ENCODE assay signal across 8 cellular contexts in genomic region chr17:82021728-82022309, GRCh38. TPM values are rescaled to one million over a fixed set of nuclear protein-coding genes. Genes with fewer than 3 reads are reported as not detected.
DNase-seq lines count a peak whose midpoint lies in the region; ATAC-seq, FAIRE-seq and TF ChIP-seq lines count a peak whose summit lies in the region.

No MANE protein-coding gene starts in this region.

- peak overlapping the region; percentile 72 for H3K27ac Mint-ChIP-seq in activated naive CD8-positive, alpha-beta T cell treated with anti-CD3 and anti-CD28 coated beads, Interleukin-2, amount 10 ng/mL, durations not matched to agents 7 days and 5 days

- intact Hi-C loops in HCT116 (cut with micrococcal nuclease) (loop anchor here (1.0 to 5.0 kb wide), 5 partner anchors 19 to 730 kb away; partner anchors contain the start of genes PCYT2 and TBCD), lower lobe of right lung (cut with DNase I) (no loop called here)

- peak overlapping the region; percentile 86 for H3K4me3 Mint-ChIP-seq in activated naive CD8-positive, alpha-beta T cell treated with anti-CD3 and anti-CD28 coated beads, Interleukin-2, amount 10 ng/mL, durations not matched to agents 7 days and 5 days

- H3K4me2 ChIP-seq in HCT116 (ENCODE audit: low read length), result peak overlapping the region; percentile 80

- H3K4me1 Mint-ChIP-seq in activated naive CD8-positive, alpha-beta T cell treated with anti-CD3 and anti-CD28 coated beads, Interleukin-2, amount 10 ng/mL, durations not matched to agents 7 days and 5 days, result peaks cover 15% of the 10 kb centered on the region

- H3K9ac ChIP-seq in HCT116 (ENCODE audit: low read length), result peak overlapping the region; percentile 98

- RAD21 ChIA-PET in HCT116 (lab: Charles Lee; ENCODE audit: low non-redundant PET in 1 of 2, low total read pairs in 2 of 2, uncharacterized antibody in 2 of 2, unreplicated experiment in 2 of 2), result interaction anchor here (0.9 to 5.3 kb wide), 5 partner anchors 18 to 62 kb away, joined by 3 to 50 read pairs (median 3); partner anchors contain the start of gene NOTUM (in 2 of the 2)

- H4K20me1 ChIP-seq in HCT116 (ENCODE audit: insufficient read depth), result peaks cover 4% of the 10 kb centered on the region; the same call in 1 of the 2 replicates

- no peak overlapping the region for H2AFZ ChIP-seq in HCT116 (ENCODE audit: low read depth, low read length, poor library complexity, severe bottlenecking)

- no peaks in the 10 kb centered on the region for H3K36me3 Mint-ChIP-seq in activated naive CD8-positive, alpha-beta T cell treated with anti-CD3 and anti-CD28 coated beads, Interleukin-2, amount 10 ng/mL, durations not matched to agents 7 days and 5 days

- H3K36me3 ChIP-seq in HCT116 (ENCODE audit: control insufficient read depth in 1 of 2, insufficient read depth in 2 of 2, low read length in 2 of 2), result peaks cover 0 to 10% of the 10 kb centered on the region in 2 experiments; a peak in 1 of 4 replicates
- no peaks in the 10 kb centered on the region for H3K36me3 ChIP-seq in lower lobe of right lung

- H3K9me3 ChIP-seq in HCT116 (ENCODE audit: control insufficient read depth in 1 of 2, insufficient read depth in 1 of 2, low read depth in 1 of 2, low read length in 2 of 2), result no peaks in the 10 kb centered on the region
- no peaks in the 10 kb centered on the region for H3K9me3 ChIP-seq in lower lobe of right lung

- H3K27me3 ChIP-seq in HCT116 (ENCODE audit: insufficient read depth, low read length) (no peaks in the 10 kb centered on the region), lower lobe of right lung (ENCODE audit: low read depth) (no peaks in the 10 kb centered on the region)

- CTCF ChIA-PET in HCT116 (lab: Charles Lee), result interaction anchor here (0.8 to 5.3 kb wide), 16 partner anchors 9 to 346 kb away, joined by 3 to 151 read pairs (median 8); partner anchors contain the start of genes ARHGDIA, DCXR, MAFG and NOTUM

- FAIRE-seq in urothelium cell line (lab: Jason Lieb, UNC), result peak; percentile 59

- peak overlapping the region; percentile 93 for H3K27ac ChIP-seq in 22Rv1
- H3K27ac ChIP-seq in HCT116 (ENCODE audit: low read depth, low read length), result peak overlapping the region; percentile 96
- H3K27ac ChIP-seq in lower lobe of right lung, result peak overlapping the region; percentile 83

- TF ChIP-seq CTCF in 22Rv1 (IDR thresholded peaks at IDR 0.05) (no peak), HCT116 (IDR thresholded peaks at IDR 0.05 in 2 of 3, conservative IDR thresholded peaks at IDR 0.05 in 1 of 3; ENCODE audit: borderline replicate concordance in 1 of 3, insufficient read depth in 1 of 3, low read depth in 2 of 3, low read length in 2 of 3) (no peak), lower lobe of right lung (IDR thresholded peaks at IDR 0.05) (no peak)

- no peak for DNase-seq in HCT116 (ENCODE audit: low read depth, low spot score)
- DNase-seq in activated naive CD8-positive, alpha-beta T cell treated with anti-CD3 and anti-CD28 coated beads, Interleukin-2, amount 10 ng/mL, durations not matched to agents 7 days and 5 days, result no peak
- no peak for DNase-seq in lower lobe of right lung
- DNase-seq in urothelium cell line (ENCODE audit: low spot score), result no peak
- DNase-seq in dermis blood vessel endothelial cell, result no peak
- DNase-seq in NCI-H2171 treated with DMSO at 0.1 percent for 48 hours (lab: John Stamatoyannopoulos, UW), result no peak

- H3K27me3 Mint-ChIP-seq in activated naive CD8-positive, alpha-beta T cell treated with anti-CD3 and anti-CD28 coated beads, Interleukin-2, amount 10 ng/mL, durations not matched to agents 7 days and 5 days, result no peaks in the 10 kb centered on the region

- no TSS peak for BruUV-seq in HCT116 (replicated peaks; lab: Mats Ljungman, UMichigan)

- no peak for TF ChIP-seq POLR2A in HCT116 (IDR thresholded peaks at IDR 0.05; ENCODE audit: borderline replicate concordance, extremely low read depth, insufficient read depth, insufficient read length)

- TF ChIP-seq RAD21 in HCT116 (IDR thresholded peaks at IDR 0.05; ENCODE audit: low read depth), result no peak

- H3K4me3 ChIP-seq in HCT116 (replicated peaks in 1 of 2; ENCODE audit: low read depth in 1 of 2, low read length in 2 of 2) (peak overlapping the region; percentile 84 to 100), lower lobe of right lung (peak overlapping the region; percentile 97)

- no peak for ATAC-seq in HCT116
- ATAC-seq in activated naive CD8-positive, alpha-beta T cell treated with anti-CD3 and anti-CD28 coated beads, Interleukin-2, amount 10 ng/mL, durations not matched to agents 7 days and 5 days (ENCODE audit: low read depth), result no peak
- no peak for ATAC-seq in lower lobe of right lung
- ATAC-seq in GM18909 (IDR thresholded peaks at IDR 0.05; ENCODE audit: poor library complexity, unreplicated experiment), result no peak

- no peaks in the 10 kb centered on the region for H3K9me3 Mint-ChIP-seq in activated naive CD8-positive, alpha-beta T cell treated with anti-CD3 and anti-CD28 coated beads, Interleukin-2, amount 10 ng/mL, durations not matched to agents 7 days and 5 days

- peaks cover 46% of the 10 kb centered on the region for H3K79me2 ChIP-seq in HCT116 (ENCODE audit: insufficient read depth, low read length)

- no peaks in the 10 kb centered on the region for H3K9me2 ChIP-seq in HCT116 (ENCODE audit: insufficient read depth)

- POLR2A ChIA-PET in HCT116 (lab: Charles Lee), result interaction anchor here (1.0 to 1.9 kb wide), 3 partner anchors 49 to 91 kb away, joined by 3 to 6 read pairs (median 4); no protein-coding TSS in a partner anchor
- POLR2A ChIA-PET in activated naive CD8-positive, alpha-beta T cell treated with anti-CD3 and anti-CD28 coated beads, Interleukin-2, amount 10 ng/mL, durations not matched to agents 7 days and 5 days (lab: Charles Lee), result interaction anchor here (0.6 to 5.7 kb wide), 17 partner anchors 9 to 1749 kb away, joined by 3 to 39 read pairs (median 3); partner anchors contain the start of genes DCXR, DUS1L and NOTUM

- peaks cover 29 to 47% of the 10 kb centered on the region in 2 experiments for H3K4me1 ChIP-seq in HCT116 (ENCODE audit: control insufficient read depth in 1 of 2, insufficient read depth in 2 of 2, low read length in 2 of 2)
- H3K4me1 ChIP-seq in lower lobe of right lung, result peaks cover 55% of the 10 kb centered on the region

TF ChIP-seq in HCT116, 20 proteins besides CTCF, POLR2A, EP300 and RAD21 (continues in another document):
- TF ChIP-seq EZH2phosphoT487 (IDR thresholded peaks at IDR 0.05; ENCODE audit: borderline replicate concordance) (no peak), ZNF274 (IDR thresholded peaks at IDR 0.05; ENCODE audit: low read depth, low read length) (no peak)
- TF ChIP-seq, protein P1, sequence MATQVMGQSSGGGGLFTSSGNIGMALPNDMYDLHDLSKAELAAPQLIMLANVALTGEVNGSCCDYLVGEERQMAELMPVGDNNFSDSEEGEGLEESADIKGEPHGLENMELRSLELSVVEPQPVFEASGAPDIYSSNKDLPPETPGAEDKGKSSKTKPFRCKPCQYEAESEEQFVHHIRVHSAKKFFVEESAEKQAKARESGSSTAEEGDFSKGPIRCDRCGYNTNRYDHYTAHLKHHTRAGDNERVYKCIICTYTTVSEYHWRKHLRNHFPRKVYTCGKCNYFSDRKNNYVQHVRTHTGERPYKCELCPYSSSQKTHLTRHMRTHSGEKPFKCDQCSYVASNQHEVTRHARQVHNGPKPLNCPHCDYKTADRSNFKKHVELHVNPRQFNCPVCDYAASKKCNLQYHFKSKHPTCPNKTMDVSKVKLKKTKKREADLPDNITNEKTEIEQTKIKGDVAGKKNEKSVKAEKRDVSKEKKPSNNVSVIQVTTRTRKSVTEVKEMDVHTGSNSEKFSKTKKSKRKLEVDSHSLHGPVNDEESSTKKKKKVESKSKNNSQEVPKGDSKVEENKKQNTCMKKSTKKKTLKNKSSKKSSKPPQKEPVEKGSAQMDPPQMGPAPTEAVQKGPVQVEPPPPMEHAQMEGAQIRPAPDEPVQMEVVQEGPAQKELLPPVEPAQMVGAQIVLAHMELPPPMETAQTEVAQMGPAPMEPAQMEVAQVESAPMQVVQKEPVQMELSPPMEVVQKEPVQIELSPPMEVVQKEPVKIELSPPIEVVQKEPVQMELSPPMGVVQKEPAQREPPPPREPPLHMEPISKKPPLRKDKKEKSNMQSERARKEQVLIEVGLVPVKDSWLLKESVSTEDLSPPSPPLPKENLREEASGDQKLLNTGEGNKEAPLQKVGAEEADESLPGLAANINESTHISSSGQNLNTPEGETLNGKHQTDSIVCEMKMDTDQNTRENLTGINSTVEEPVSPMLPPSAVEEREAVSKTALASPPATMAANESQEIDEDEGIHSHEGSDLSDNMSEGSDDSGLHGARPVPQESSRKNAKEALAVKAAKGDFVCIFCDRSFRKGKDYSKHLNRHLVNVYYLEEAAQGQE (IDR thresholded peaks at IDR 0.05; ENCODE audit: low read depth), result no peak

RNA-seq across cellular contexts. Expression of gene CENPX, which starts 0.9 kb away (rescaled TPM):
- 184 TPM for total RNA-seq in HCT116 (2021; ENCODE audit: unreplicated experiment)
- 149 and 157 TPM in 2 replicates for polyA plus RNA-seq in HCT116 (2012)
- total RNA-seq in activated naive CD8-positive, alpha-beta T cell treated with anti-CD3 and anti-CD28 coated beads, Interleukin-2, amount 10 ng/mL, durations not matched to agents 7 days and 5 days, result 10 to 100 TPM; 62.0 to 64.7 TPM
- 43.8 TPM for total RNA-seq in lower lobe of right lung
- total RNA-seq in dermis blood vessel endothelial cell, result 27.0 and 33.0 TPM in 2 replicates

RNA-seq across cellular contexts. Expression of gene LRRC45, which starts 1.3 kb away (rescaled TPM):
- total RNA-seq in HCT116 (2021; ENCODE audit: unreplicated experiment), result 40.1 TPM
- 17.3 and 17.4 TPM in 2 replicates for polyA plus RNA-seq in HCT116 (2012)
- 10 to 100 TPM; 41.6 to 45.1 TPM for total RNA-seq in activated naive CD8-positive, alpha-beta T cell treated with anti-CD3 and anti-CD28 coated beads, Interleukin-2, amount 10 ng/mL, durations not matched to agents 7 days and 5 days
- total RNA-seq in lower lobe of right lung, result 17.3 TPM
- total RNA-seq in dermis blood vessel endothelial cell, result 15.1 and 23.3 TPM in 2 replicates

RNA-seq across cellular contexts. Expression of gene RAC3, which starts 9.7 kb away (rescaled TPM):
- total RNA-seq in HCT116 (2021; ENCODE audit: unreplicated experiment), result 120 TPM
- 114 and 123 TPM in 2 replicates for polyA plus RNA-seq in HCT116 (2012)
- total RNA-seq in activated naive CD8-positive, alpha-beta T cell treated with anti-CD3 and anti-CD28 coated beads, Interleukin-2, amount 10 ng/mL, durations not matched to agents 7 days and 5 days, result 1 to 10 TPM; 6.7 to 7.6 TPM
- 2.8 TPM for total RNA-seq in lower lobe of right lung
- 9.0 and 14.0 TPM in 2 replicates for total RNA-seq in dermis blood vessel endothelial cell

RNA-seq across cellular contexts. Expression of gene DCXR, which starts 15.7 kb away (rescaled TPM):
- total RNA-seq in HCT116 (2021; ENCODE audit: unreplicated experiment), result 306 TPM
- polyA plus RNA-seq in HCT116 (2012), result 324 and 351 TPM in 2 replicates
- total RNA-seq in activated naive CD8-positive, alpha-beta T cell treated with anti-CD3 and anti-CD28 coated beads, Interleukin-2, amount 10 ng/mL, durations not matched to agents 7 days and 5 days, result 100 to 1,000 TPM; 110 to 115 TPM
- 133 TPM for total RNA-seq in lower lobe of right lung
- total RNA-seq in dermis blood vessel endothelial cell, result 56.8 and 63.8 TPM in 2 replicates

RNA-seq across cellular contexts. Expression of gene RFNG, which starts 29.8 kb away (rescaled TPM):
- total RNA-seq in HCT116 (2021; ENCODE audit: unreplicated experiment), result 52.0 TPM
- 53.5 and 62.2 TPM in 2 replicates for polyA plus RNA-seq in HCT116 (2012)
- total RNA-seq in activated naive CD8-positive, alpha-beta T cell treated with anti-CD3 and anti-CD28 coated beads, Interleukin-2, amount 10 ng/mL, durations not matched to agents 7 days and 5 days, result 10 to 100 TPM; 28.7 to 28.8 TPM
- 35.1 TPM for total RNA-seq in lower lobe of right lung
- 22.6 and 34.9 TPM in 2 replicates for total RNA-seq in dermis blood vessel endothelial cell
